20 cellular contexts compared by ENCODE assay signal in the genomic region with DNA sequence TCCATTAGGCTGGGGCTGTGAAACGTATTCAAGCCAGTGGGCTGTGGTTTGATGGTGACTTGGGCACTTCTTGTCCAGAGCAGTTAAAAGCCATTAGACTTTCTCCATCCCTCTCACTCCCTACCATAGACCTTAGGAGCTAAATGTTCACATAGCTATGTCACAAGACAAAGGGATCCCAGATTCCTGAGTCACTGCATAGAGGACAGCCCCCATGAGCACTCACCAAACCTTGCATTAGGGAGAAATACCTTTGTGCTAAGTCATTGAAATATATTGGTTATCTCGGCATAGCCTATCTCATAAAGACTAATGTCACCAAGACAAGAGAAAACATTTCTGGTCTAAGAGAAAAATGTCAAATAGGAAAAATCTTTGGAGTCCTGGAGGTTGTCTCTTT.
A peak's percentile ranks its signal among the peaks of the same experiment; 100 is the strongest.
DNase-seq lines count a peak whose midpoint lies in the region; ATAC-seq lines count a peak whose summit lies in the region.
"Had no signal": no experiment of that assay in that cellular context is flagged by ENCODE, and none has a peak within 500 bp of the region (broad histone marks: within the 10 kb centered on the region; RNA-seq: fewer than 3 reads in every experiment).

No MANE protein-coding gene starts in this region.

- no peak overlapping the region for H3K27ac Mint-ChIP-seq in activated naive CD4-positive, alpha-beta T cell treated with anti-CD3 and anti-CD28 coated beads, Interleukin-2, amount 10 ng/mL, durations not matched to agents 7 days and 5 days
- H3K27ac Mint-ChIP-seq: B cell had no signal

- no peaks in the 10 kb centered on the region for H3K36me3 Mint-ChIP-seq in activated naive CD4-positive, alpha-beta T cell treated with anti-CD3 and anti-CD28 coated beads, Interleukin-2, amount 10 ng/mL, durations not matched to agents 7 days and 5 days

- H3K4me3 Mint-ChIP-seq in activated naive CD4-positive, alpha-beta T cell treated with anti-CD3 and anti-CD28 coated beads, Interleukin-2, amount 10 ng/mL, durations not matched to agents 7 days and 5 days, result no peak overlapping the region
- H3K4me3 Mint-ChIP-seq: B cell had no signal

- no peak for ATAC-seq in HG02981 (IDR thresholded peaks at IDR 0.05; ENCODE audit: unreplicated experiment)
- ATAC-seq: activated CD4-positive, CD25-positive, alpha-beta regulatory T cell treated with anti-CD3 and anti-CD28 coated beads, Interleukin-2, amount 50 U/mL, for 24 hours; gastroesophageal sphincter; upper lobe of right lung had no signal

- peaks cover 11% of the 10 kb centered on the region for H3K27me3 Mint-ChIP-seq in activated naive CD4-positive, alpha-beta T cell treated with anti-CD3 and anti-CD28 coated beads, Interleukin-2, amount 10 ng/mL, durations not matched to agents 7 days and 5 days

- CTCF ChIA-PET in activated naive CD4-positive, alpha-beta T cell treated with anti-CD3 and anti-CD28 coated beads, Interleukin-2, amount 10 ng/mL, durations not matched to agents 7 days and 5 days (lab: Charles Lee), result no interaction called here

- H3K9me3 Mint-ChIP-seq in activated naive CD4-positive, alpha-beta T cell treated with anti-CD3 and anti-CD28 coated beads, Interleukin-2, amount 10 ng/mL, durations not matched to agents 7 days and 5 days, result no peaks in the 10 kb centered on the region

- H3K4me1 Mint-ChIP-seq in activated naive CD4-positive, alpha-beta T cell treated with anti-CD3 and anti-CD28 coated beads, Interleukin-2, amount 10 ng/mL, durations not matched to agents 7 days and 5 days, result no peaks in the 10 kb centered on the region
- H3K4me1 Mint-ChIP-seq: B cell had no signal

- DNase-seq in AG08396 (ENCODE audit: low spot score) (peak; percentile 64), HS-27A (ENCODE audit: low read depth) (peak; percentile 30), amniotic epithelial cell (ENCODE audit: low read depth) (peak; percentile 56), iris pigment epithelial cell (ENCODE audit: low read depth) (peak; percentile 48), DMS79 treated with DMSO at 0.1 percent for 48 hours (lab: John Stamatoyannopoulos, UW) (no peak), amygdala (lab: John Stamatoyannopoulos, UW) (no peak)
- DNase-seq in activated naive CD4-positive, alpha-beta T cell treated with anti-CD3 and anti-CD28 coated beads, Interleukin-2, amount 10 ng/mL, durations not matched to agents 7 days and 5 days, result no peak
- DNase-seq: activated gamma-delta T cell; DMS53; effector memory CD4-positive, alpha-beta T cell; NCI-H1694; NCI-H526 treated with DMSO at 0.1 percent for 48 hours; ovary; small intestine; stimulated activated naive CD4-positive, alpha-beta T cell treated with Interleukin-2 at 50 U/mL for 16 hours; upper lobe of right lung had no signal

Comparison
In these comparisons a context has a peak if more than half of its experiments do, and no peak if none do; other contexts are left out.
1. DNase-seq: peak in AG08396 (single experiment), HS-27A (single experiment), amniotic epithelial cell (single experiment) and iris pigment epithelial cell (single experiment); none in activated naive CD4-positive, alpha-beta T cell treated with anti-CD3 and anti-CD28 coated beads, Interleukin-2, amount 10 ng/mL, durations not matched to agents 7 days and 5 days (single experiment), DMS79 treated with DMSO at 0.1 percent for 48 hours (single experiment) and amygdala (0 of 56).